In the genomic region with DNA sequence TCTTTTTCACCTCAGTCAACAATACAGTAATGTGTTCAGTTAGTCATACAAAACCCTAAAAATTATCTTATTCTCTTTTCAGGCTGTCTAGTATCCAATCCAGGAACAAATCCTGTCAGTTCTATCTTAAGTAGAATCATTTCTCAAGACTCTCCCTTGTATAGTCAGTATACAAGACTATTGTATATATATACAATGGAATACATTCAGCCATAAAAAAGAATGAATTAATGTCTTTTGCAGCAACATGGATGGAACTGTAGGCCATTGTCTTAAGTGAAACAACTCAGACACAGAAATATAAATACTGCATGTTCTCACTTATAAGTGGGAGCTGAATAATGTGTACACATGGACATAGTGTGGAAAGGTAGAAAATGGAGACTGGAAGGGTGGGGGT, we compare ENCODE assay signal across 17 cellular contexts.
A peak's percentile ranks its signal among the peaks of the same experiment; 100 is the strongest.
DNase-seq lines count a peak whose midpoint lies in the region; TF ChIP-seq lines count a peak whose summit lies in the region.
"Had no signal": no experiment of that assay in that cellular context is flagged by ENCODE, and none has a peak within 500 bp of the region (broad histone marks: within the 10 kb centered on the region; RNA-seq: fewer than 3 reads in every experiment).

No MANE protein-coding gene starts in this region.

- intact Hi-C loops in testis (cut with DNase I; ENCODE audit: low total_unique reads), result no loop called here

- H3K4me3 ChIP-seq in WERI-Rb-1 (ENCODE audit: low read depth, low read length), result no peak overlapping the region
- H3K4me3 ChIP-seq in testis, result no peak overlapping the region
- H3K4me3 ChIP-seq: BLaER1 had no signal

- H3K27me3 ChIP-seq in WERI-Rb-1 (ENCODE audit: insufficient read depth, low read depth, severe bottlenecking), result no peaks in the 10 kb centered on the region
- no peaks in the 10 kb centered on the region for H3K27me3 ChIP-seq in testis
- H3K27me3 ChIP-seq: BE2C, BLaER1 had no signal

- no peak for TF ChIP-seq POLR2A in testis (IDR thresholded peaks at IDR 0.05)

- TF ChIP-seq CTCF in WERI-Rb-1 (IDR thresholded peaks at IDR 0.05; ENCODE audit: low read depth, low read length) (no peak), testis (IDR thresholded peaks at IDR 0.05) (no peak)

- no peaks in the 10 kb centered on the region for H3K36me3 ChIP-seq in WERI-Rb-1
- no peaks in the 10 kb centered on the region for H3K36me3 ChIP-seq in testis (ENCODE audit: low read depth, missing control alignments)
- H3K36me3 ChIP-seq: BE2C, BLaER1 had no signal

- H3K27ac ChIP-seq in WERI-Rb-1 (no peak overlapping the region), testis (no peak overlapping the region)
- H3K27ac ChIP-seq: BLaER1 had no signal

- DNase-seq in RPMI7951 (ENCODE audit: low read depth), result peak; percentile 7
- DNase-seq in foreskin melanocyte, result peak; percentile 84
- DNase-seq in WERI-Rb-1, result no peak
- DNase-seq in testis, result no peak
- no peak for DNase-seq in LoVo (ENCODE audit: low spot score)
- DNase-seq: 8988T; ACHN; BE2C; C1 segment of cervical spinal cord; Caco-2; Calu3; CD4-positive, alpha-beta memory T cell; CD4-positive, CD25-positive, alpha-beta regulatory T cell; CD8-positive, alpha-beta memory T cell; DMS79 treated with DMSO at 0.1 percent for 48 hours; GF-D8 had no signal

- H3K9me3 ChIP-seq in WERI-Rb-1 (ENCODE audit: severe bottlenecking) (peaks cover 2% of the 10 kb centered on the region), testis (no peaks in the 10 kb centered on the region)
- H3K9me3 ChIP-seq: BE2C, BLaER1, Caco-2 had no signal

- no peaks in the 10 kb centered on the region for H3K4me1 ChIP-seq in testis
- H3K4me1 ChIP-seq: BE2C, BLaER1, Caco-2 had no signal

Comparison
In these comparisons a context has a peak if more than half of its experiments do, and no peak if none do; other contexts are left out.
1. DNase-seq: peak in RPMI7951 (single experiment) and foreskin melanocyte (single experiment); none in WERI-Rb-1 (single experiment), testis (single experiment) and LoVo (single experiment).